In genomic region chr4:113435893-113436292, GRCh38 we compare ENCODE assay signal across 10 cellular contexts.
DNase-seq lines count a peak whose midpoint lies in the region; FAIRE-seq and TF ChIP-seq lines count a peak whose summit lies in the region.
"Had no signal": no experiment of that assay in that cellular context is flagged by ENCODE, and none has a peak within 500 bp of the region (broad histone marks: within the 10 kb centered on the region; RNA-seq: fewer than 3 reads in every experiment).

No MANE protein-coding gene starts in this region.

- H3K9ac ChIP-seq in skeletal muscle satellite cell (ENCODE audit: low read depth, low read length), result no peak overlapping the region

- no peak overlapping the region for H3K27ac Mint-ChIP-seq in CD14-positive monocyte

- no peaks in the 10 kb centered on the region for H3K36me3 Mint-ChIP-seq in CD14-positive monocyte

- no peaks in the 10 kb centered on the region for H3K9me3 ChIP-seq in skeletal muscle satellite cell (replicated peaks; ENCODE audit: low read length)
- H3K9me3 ChIP-seq: A549 had no signal

- intact Hi-C loops in CD14-positive monocyte (cut with micrococcal nuclease), result no loop called here

- peak overlapping the region; percentile 1 for H3K4me3 ChIP-seq in skeletal muscle satellite cell (ENCODE audit: low read length)
- H3K4me3 ChIP-seq: A549 had no signal

- peaks cover 44% of the 10 kb centered on the region for H3K4me1 ChIP-seq in skeletal muscle satellite cell (ENCODE audit: control insufficient read depth, insufficient read depth, low read length)

- peak overlapping the region; percentile 53 for H3K4me2 ChIP-seq in skeletal muscle satellite cell (ENCODE audit: low read length)
- H3K4me2 ChIP-seq: A549 had no signal

- no peak overlapping the region for H3K4me3 Mint-ChIP-seq in CD14-positive monocyte
- H3K4me3 Mint-ChIP-seq: central memory CD8-positive, alpha-beta T cell had no signal

- H3K36me3 ChIP-seq in skeletal muscle satellite cell (ENCODE audit: insufficient read depth, low read length), result no peaks in the 10 kb centered on the region

- no peaks in the 10 kb centered on the region for H3K4me1 Mint-ChIP-seq in CD14-positive monocyte

- no peaks in the 10 kb centered on the region for H3K27me3 ChIP-seq in skeletal muscle satellite cell (ENCODE audit: control insufficient read depth, insufficient read depth, low read length)

- H3K27me3 Mint-ChIP-seq in CD14-positive monocyte (ENCODE audit: low read depth in 3 of 3), result no peaks in the 10 kb centered on the region

- FAIRE-seq in GM12891 (lab: Jason Lieb, UNC), result no peak
- FAIRE-seq: A549 had no signal

- peaks cover 2 to 12% (median 6%) of the 10 kb centered on the region in 7 donors for H3K9me3 Mint-ChIP-seq in CD14-positive monocyte
- H3K9me3 Mint-ChIP-seq: central memory CD8-positive, alpha-beta T cell had no signal

- TF ChIP-seq POLR2A in GM12891 (IDR thresholded peaks at IDR 0.05; ENCODE audit: low read depth, low read length), result no peak

- no peak for TF ChIP-seq CTCF in CD14-positive monocyte (IDR thresholded peaks at IDR 0.05)

- DNase-seq in NCI-H1092 treated with DMSO at 0.1 percent for 48 hours (lab: John Stamatoyannopoulos, UW) (peak; percentile 14), NCI-H1092 (lab: John Stamatoyannopoulos, UW) (no peak), RPMI7951 (ENCODE audit: low read depth) (peak; percentile 83), glomerular visceral epithelial cell (ENCODE audit: extremely low spot score) (peak; percentile 67), GM12891 (ENCODE audit: insufficient read length, low spot score) (no peak), CD14-positive monocyte (ENCODE audit: low spot score) (no peak)
- no peak for DNase-seq in activated CD4-positive, CD25-positive, alpha-beta regulatory T cell (lab: John Stamatoyannopoulos, UW)

TF ChIP-seq in GM12891, 5 proteins besides CTCF, POLR2A, EP300 and RAD21:
- TF ChIP-seq SPI1 (IDR thresholded peaks at IDR 0.05; ENCODE audit: low read depth, low read length) (no peak), PAX5 (IDR thresholded peaks at IDR 0.05; ENCODE audit: insufficient read depth, low read length, severe bottlenecking) (no peak), TAF1 (IDR thresholded peaks at IDR 0.05; ENCODE audit: low read depth, low read length) (no peak), POLR2AphosphoS5 (IDR thresholded peaks at IDR 0.05; ENCODE audit: low read depth, low read length) (no peak), POU2F2 (IDR thresholded peaks at IDR 0.05; ENCODE audit: low read depth, low read length) (no peak)

Comparison
In these comparisons a context has a peak if more than half of its experiments do, and no peak if none do; other contexts are left out.
1. DNase-seq: peak in NCI-H1092 treated with DMSO at 0.1 percent for 48 hours (single experiment), RPMI7951 (single experiment) and glomerular visceral epithelial cell (single experiment); none in NCI-H1092 (single experiment), activated CD4-positive, CD25-positive, alpha-beta regulatory T cell (0 of 4), GM12891 (single experiment) and CD14-positive monocyte (single experiment).